In genomic region chr14:75427482-75428229, GRCh38 we compare ENCODE assay signal across 8 cellular contexts. TPM values are rescaled to one million over a fixed set of nuclear protein-coding genes. Genes with fewer than 3 reads are reported as not detected.
DNase-seq lines count a peak whose midpoint lies in the region; ATAC-seq, FAIRE-seq and TF ChIP-seq lines count a peak whose summit lies in the region.

Gene JDP2, plus strand, starts transcription at chr14:75428022. Its CDS starts 9,899 bp downstream, at chr14:75437921.

- H3K36me3 ChIP-seq in SK-N-SH (replicated peaks in 1 of 2; ENCODE audit: control insufficient read depth in 1 of 2, insufficient read depth in 2 of 2, low read length in 1 of 2) (peaks cover 0 to 2% of the 10 kb centered on the region in 2 experiments), adrenal gland (replicated peaks in 1 of 2) (peaks cover 0 to 5% of the 10 kb centered on the region in 2 donors)

- WGBS in SK-N-SH (ENCODE audit: low lambda C conversion rate), result 27% methylated on average over 5 of the region's 93 CpGs
- WGBS in adrenal gland, 4 donors, result 0 to 4% (median 1%) methylated on average over 18 to 89 of the region's 93 CpGs

- H3K9me3 Mint-ChIP-seq in osteocyte (ENCODE audit: unreplicated experiment), result no peaks in the 10 kb centered on the region

- H3K9me2 ChIP-seq in SK-N-SH, result no peaks in the 10 kb centered on the region

- H3K9me3 ChIP-seq in SK-N-SH (no peaks in the 10 kb centered on the region), adrenal gland (replicated peaks in 1 of 3) (no peaks in the 10 kb centered on the region)

- no peak for TF ChIP-seq RAD21 in SK-N-SH (IDR thresholded peaks at IDR 0.05; ENCODE audit: low read length)

- FAIRE-seq in HTR-8/SVneo (lab: Jason Lieb, UNC) (peak; percentile 94), urothelium cell line (lab: Jason Lieb, UNC) (peak; percentile 52)

- ATAC-seq in GM19025 (IDR thresholded peaks at IDR 0.05; ENCODE audit: low read depth, unreplicated experiment) (peak; percentile 40), Right ventricle myocardium superior (ENCODE audit: poor library complexity) (peak; percentile 91)

- CTCF ChIA-PET in SK-N-SH (lab: Yijun Ruan, JAX), result interaction anchor here (0.8 to 3.1 kb wide), 8 partner anchors 10 to 134 kb away, joined by 3 to 11 read pairs (median 4); no protein-coding TSS in a partner anchor

- peak within 1 kb of the TSS; percentile 72 for H3K9ac ChIP-seq in SK-N-SH

- peak; percentile 76 to 86 for DNase-seq in AML-193 (lab: John Stamatoyannopoulos, UW)
- peak; percentile 89 for DNase-seq in HTR-8/SVneo (ENCODE audit: insufficient read length, low spot score)
- DNase-seq in SK-N-SH, result peak; percentile 93
- DNase-seq in adrenal gland, result peak; percentile 89 to 94 (median 92)
- DNase-seq in Right ventricle myocardium superior, result peak; percentile 98
- peak; percentile 94 for DNase-seq in osteocyte (ENCODE audit: extremely low spot score, unreplicated experiment)
- DNase-seq in urothelium cell line (ENCODE audit: low spot score), result peak; percentile 91

- POLR2A ChIA-PET in SK-N-SH (lab: Yijun Ruan, JAX), result interaction anchor here (1.0 kb wide), 1 partner anchor 120 kb away, joined by 4 read pairs; no protein-coding TSS in a partner anchor

- H3K36me3 Mint-ChIP-seq in osteocyte (ENCODE audit: unreplicated experiment), result peaks cover 8% of the 10 kb centered on the region

- TF ChIP-seq CTCF in SK-N-SH (IDR thresholded peaks at IDR 0.05), result no peak
- TF ChIP-seq CTCF in adrenal gland (IDR thresholded peaks at IDR 0.05), result peak in 4 of 6 experiments; percentile 18 to 47 (median 36)
- no peak for TF ChIP-seq CTCF in osteocyte (IDR thresholded peaks at IDR 0.05)

- H3K4me2 ChIP-seq in SK-N-SH, result peak within 1 kb of the TSS; percentile 93

- TF ChIP-seq POLR2A in adrenal gland (IDR thresholded peaks at IDR 0.05), result peak; percentile 73 to 88

- TF ChIP-seq EP300 in SK-N-SH (IDR thresholded peaks at IDR 0.05; ENCODE audit: borderline replicate concordance in 1 of 2, low read depth in 1 of 2, low read length in 1 of 2), result no peak

- no peaks in the 10 kb centered on the region for H3F3A ChIP-seq in SK-N-SH (replicated peaks; ENCODE audit: insufficient read depth)

- peaks cover 41% of the 10 kb centered on the region for H4K20me1 ChIP-seq in SK-N-SH (ENCODE audit: insufficient read depth)

- peak within 1 kb of the TSS; percentile 83 for H3K4me3 Mint-ChIP-seq in osteocyte (ENCODE audit: unreplicated experiment)

- peaks cover 37% of the 10 kb centered on the region for H3K4me1 Mint-ChIP-seq in osteocyte (ENCODE audit: unreplicated experiment)

- H3K4me3 ChIP-seq in SK-N-SH (ENCODE audit: low read depth in 2 of 2, low read length in 1 of 2) (peak within 1 kb of the TSS; percentile 68 to 80), adrenal gland (peak within 1 kb of the TSS; percentile 8 to 79 (median 48))

- H3K27me3 Mint-ChIP-seq in osteocyte (ENCODE audit: unreplicated experiment), result no peaks in the 10 kb centered on the region

- H3K79me2 ChIP-seq in SK-N-SH (ENCODE audit: insufficient read depth), result peaks cover 43% of the 10 kb centered on the region

- intact Hi-C loops in adrenal gland (cut with DNase I), result loop anchor here in 1 of 2 donors (5.0 kb wide), 1 partner anchor 120 kb away; no protein-coding TSS in a partner anchor
- intact Hi-C loops in Right ventricle myocardium superior (cut with DNase I), result loop anchor here (5.0 kb wide), 1 partner anchor 115 kb away; no protein-coding TSS in a partner anchor

- H3K27me3 ChIP-seq in SK-N-SH (ENCODE audit: insufficient read depth) (no peaks in the 10 kb centered on the region), adrenal gland (no peaks in the 10 kb centered on the region)

- H3K4me1 ChIP-seq in SK-N-SH (ENCODE audit: control insufficient read depth in 1 of 2, insufficient read depth in 2 of 2, low read depth in 1 of 2, low read length in 1 of 2), result peaks cover 7 to 37% of the 10 kb centered on the region in 2 experiments; a peak in 2 of 4 replicates
- peaks cover 11 to 34% of the 10 kb centered on the region in 2 donors for H3K4me1 ChIP-seq in adrenal gland (replicated peaks in 1 of 2)

- peak within 1 kb of the TSS; percentile 74 for H3K27ac Mint-ChIP-seq in osteocyte (ENCODE audit: unreplicated experiment)

- H3K27ac ChIP-seq in SK-N-SH (ENCODE audit: low read depth in 2 of 2, low read length in 1 of 2), result peak within 1 kb of the TSS; percentile 34 to 69; a peak in 2 of 4 replicates
- H3K27ac ChIP-seq in adrenal gland, result peak within 1 kb of the TSS; percentile 50 to 94 (median 83)

- peak within 1 kb of the TSS; percentile 94 for H2AFZ ChIP-seq in SK-N-SH (ENCODE audit: low read depth)

TF ChIP-seq in SK-N-SH, 30 proteins besides CTCF, POLR2A, EP300 and RAD21:
- TF ChIP-seq POLR2AphosphoS5 (IDR thresholded peaks at IDR 0.05; ENCODE audit: low read depth, low read length) (0 out of 2 replicates have a peak, but pooled peaks have one; percentile 18), FOXM1 (IDR thresholded peaks at IDR 0.05; ENCODE audit: low read depth) (no peak), NFIC (IDR thresholded peaks at IDR 0.05; ENCODE audit: borderline replicate concordance) (peak; percentile 61), ELF1 (IDR thresholded peaks at IDR 0.05) (peak; percentile 95)

RNA-seq across cellular contexts. Expression of gene JDP2, which starts in this region (rescaled TPM):
- 21.1 and 22.3 TPM in 2 replicates for polyA plus RNA-seq in SK-N-SH (2012; rRNA removed)
- polyA plus RNA-seq in SK-N-SH (2012; cell fraction: cytosol; rRNA removed), result 21.9 and 22.5 TPM in 2 replicates
- polyA plus RNA-seq in SK-N-SH (2012; cell fraction: nucleus; rRNA removed), result 12.9 and 14.8 TPM in 2 replicates
- total RNA-seq in adrenal gland, result 10 to 100 TPM; 22.0 to 59.8 (median 34.5) TPM
- 10 to 100 TPM; 11.6 to 32.6 (median 12.4) TPM for polyA plus RNA-seq in adrenal gland
- total RNA-seq in Right ventricle myocardium superior, result 22.1 TPM
- 53.3 and 57.1 TPM in 2 replicates for total RNA-seq in osteocyte

Comparison
In these comparisons a context has a peak if more than half of its experiments do, and no peak if none do; other contexts are left out.
1. Peak in every context shown above with its lines: DNase-seq, ATAC-seq, H3K4me3 ChIP-seq and H3K27ac ChIP-seq.
2. CTCF ChIP-seq: peak in adrenal gland (4 of 6); none in SK-N-SH (single experiment) and osteocyte (single experiment).